13 cellular contexts compared by ENCODE assay signal in the genomic region with DNA sequence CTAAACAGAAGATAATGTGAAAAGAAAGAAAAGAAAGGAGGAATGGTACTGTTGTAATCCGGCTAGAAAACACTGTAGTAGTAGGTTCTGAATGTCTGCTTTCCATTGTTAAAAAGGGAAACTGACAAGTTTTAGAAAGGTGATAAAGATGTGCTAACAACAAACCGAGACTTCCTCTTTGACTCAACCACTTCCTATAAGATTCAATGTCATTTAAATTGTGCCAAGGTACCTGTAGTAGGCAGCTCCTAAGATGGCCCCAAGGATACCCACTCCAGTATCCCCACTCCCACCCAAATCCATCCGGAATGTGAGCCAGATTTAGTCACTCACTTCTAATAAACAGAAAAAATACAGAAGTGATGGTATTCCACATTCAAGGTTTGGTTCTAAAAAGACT. TPM values are rescaled to one million over a fixed set of nuclear protein-coding genes. Genes with fewer than 3 reads are reported as not detected.
A peak's percentile ranks its signal among the peaks of the same experiment; 100 is the strongest.
DNase-seq lines count a peak whose midpoint lies in the region; ATAC-seq, FAIRE-seq and TF ChIP-seq lines count a peak whose summit lies in the region.
"Had no signal": no experiment of that assay in that cellular context is flagged by ENCODE, and none has a peak within 500 bp of the region (broad histone marks: within the 10 kb centered on the region; RNA-seq: fewer than 3 reads in every experiment).

No MANE protein-coding gene starts in this region.

- peaks cover 23 to 29% of the 10 kb centered on the region in 2 experiments for H3K4me1 ChIP-seq in neutrophil (ENCODE audit: control insufficient read depth in 1 of 2, insufficient read depth in 1 of 2, low read depth in 1 of 2, low read length in 1 of 2)
- H3K4me1 ChIP-seq in Caco-2: no peaks in the 10 kb centered on the region
- H3K4me1 ChIP-seq: adrenal gland had no signal

- no peak overlapping the region for H3K4me3 ChIP-seq in Jurkat, Clone E6-1 (ENCODE audit: low read length)
- H3K4me3 ChIP-seq in neutrophil (ENCODE audit: low read depth in 1 of 2, low read length in 1 of 2) (peak overlapping the region in 1 of 2 experiments; percentile 36), Caco-2 (ENCODE audit: low read depth, low read length) (no peak overlapping the region)
- H3K4me3 ChIP-seq: adrenal gland, smooth muscle cell had no signal

- H3K27me3 Mint-ChIP-seq in activated T-cell treated with anti-CD3 and anti-CD28 coated beads, Interleukin-2, amount 50 U/mL, for 24 hours: no peaks in the 10 kb centered on the region
- H3K27me3 Mint-ChIP-seq in activated CD8-positive, alpha-beta T cell treated with anti-CD3 and anti-CD28 coated beads for 36 hours: no peaks in the 10 kb centered on the region
- no peaks in the 10 kb centered on the region for H3K27me3 Mint-ChIP-seq in Caco-2 (ENCODE audit: insufficient read depth, unreplicated experiment)

- no TSS peak for BruUV-seq in Caco-2 (replicated peaks; lab: Mats Ljungman, UMichigan)

- POLR2A ChIA-PET in activated CD8-positive, alpha-beta T cell treated with anti-CD3 and anti-CD28 coated beads for 36 hours (lab: Charles Lee): no interaction called here
- POLR2A ChIA-PET in Caco-2 (lab: Charles Lee): no interaction called here

- DNase-seq in activated T-cell treated with anti-CD3 and anti-CD28 coated beads, Interleukin-2, amount 50 U/mL, for 24 hours: no peak
- no peak for DNase-seq in activated T-cell treated with anti-CD3 and anti-CD28 coated beads, Interleukin-2, amount 50 U/mL, for 1 hour
- peak; percentile 34 for DNase-seq in Jurkat, Clone E6-1 (ENCODE audit: low read depth, low spot score)
- DNase-seq in activated CD8-positive, alpha-beta T cell treated with anti-CD3 and anti-CD28 coated beads for 36 hours: no peak
- DNase-seq in Caco-2: no peak
- DNase-seq in urothelium cell line (ENCODE audit: low spot score): no peak
- DNase-seq in T-helper 9 cell: no peak
- DNase-seq: adrenal gland; effector memory CD4-positive, alpha-beta T cell; NCI-H1105; Right ventricle myocardium superior had no signal

- ATAC-seq in activated CD8-positive, alpha-beta T cell treated with anti-CD3 and anti-CD28 coated beads for 36 hours: peak; percentile 60

- TF ChIP-seq CTCF in activated CD8-positive, alpha-beta T cell treated with anti-CD3 and anti-CD28 coated beads for 36 hours (IDR thresholded peaks at IDR 0.05): no peak
- TF ChIP-seq CTCF in neutrophil (IDR thresholded peaks at IDR 0.05) (no peak), Caco-2 (IDR thresholded peaks at IDR 0.05; ENCODE audit: insufficient read depth in 1 of 2, low read depth in 1 of 2, low read length in 1 of 2, severe bottlenecking in 1 of 2, unreplicated experiment in 1 of 2) (no peak)

- H3K4me3 Mint-ChIP-seq in activated T-cell treated with anti-CD3 and anti-CD28 coated beads, Interleukin-2, amount 50 U/mL, for 24 hours: peak overlapping the region; percentile 19
- peak overlapping the region; percentile 14 for H3K4me3 Mint-ChIP-seq in activated CD8-positive, alpha-beta T cell treated with anti-CD3 and anti-CD28 coated beads for 36 hours
- no peak overlapping the region for H3K4me3 Mint-ChIP-seq in Caco-2 (ENCODE audit: unreplicated experiment)

- peak overlapping the region; percentile 73 for H3K27ac Mint-ChIP-seq in activated T-cell treated with anti-CD3 and anti-CD28 coated beads, Interleukin-2, amount 50 U/mL, for 24 hours
- peak overlapping the region; percentile 72 for H3K27ac Mint-ChIP-seq in activated CD8-positive, alpha-beta T cell treated with anti-CD3 and anti-CD28 coated beads for 36 hours
- H3K27ac Mint-ChIP-seq in Caco-2 (ENCODE audit: unreplicated experiment): no peak overlapping the region

- peak overlapping the region; percentile 69 for H3K27ac ChIP-seq in neutrophil
- H3K27ac ChIP-seq: adrenal gland had no signal

- no peaks in the 10 kb centered on the region for H3K27me3 ChIP-seq in neutrophil
- no peaks in the 10 kb centered on the region for H3K27me3 ChIP-seq in Caco-2 (replicated peaks; ENCODE audit: control insufficient read depth, insufficient read depth, low read length)
- H3K27me3 ChIP-seq: adrenal gland had no signal

- H3K9me3 ChIP-seq in neutrophil (no peaks in the 10 kb centered on the region), Caco-2 (no peaks in the 10 kb centered on the region)
- H3K9me3 ChIP-seq: adrenal gland had no signal

- H3K9me3 Mint-ChIP-seq in activated T-cell treated with anti-CD3 and anti-CD28 coated beads, Interleukin-2, amount 50 U/mL, for 24 hours: no peaks in the 10 kb centered on the region
- H3K9me3 Mint-ChIP-seq in activated CD8-positive, alpha-beta T cell treated with anti-CD3 and anti-CD28 coated beads for 36 hours: peaks cover 1% of the 10 kb centered on the region
- no peaks in the 10 kb centered on the region for H3K9me3 Mint-ChIP-seq in Caco-2 (ENCODE audit: unreplicated experiment)

- H3K36me3 ChIP-seq in neutrophil: no peaks in the 10 kb centered on the region
- H3K36me3 ChIP-seq in Caco-2 (ENCODE audit: control insufficient read depth, insufficient read depth, low read length): no peaks in the 10 kb centered on the region
- H3K36me3 ChIP-seq: adrenal gland had no signal

- H3K4me1 Mint-ChIP-seq in activated T-cell treated with anti-CD3 and anti-CD28 coated beads, Interleukin-2, amount 50 U/mL, for 24 hours (ENCODE audit: low read depth): peaks cover 31% of the 10 kb centered on the region
- H3K4me1 Mint-ChIP-seq in activated CD8-positive, alpha-beta T cell treated with anti-CD3 and anti-CD28 coated beads for 36 hours (ENCODE audit: low read depth): peaks cover 25% of the 10 kb centered on the region
- no peaks in the 10 kb centered on the region for H3K4me1 Mint-ChIP-seq in Caco-2 (ENCODE audit: low read depth, unreplicated experiment)

- CTCF ChIA-PET in activated CD8-positive, alpha-beta T cell treated with anti-CD3 and anti-CD28 coated beads for 36 hours (lab: Charles Lee): interaction anchor here (1.3 kb wide), 1 partner anchor 12 kb away, joined by 3 read pairs; no protein-coding TSS in a partner anchor
- CTCF ChIA-PET in Caco-2 (lab: Charles Lee): no interaction called here

- FAIRE-seq in urothelium cell line (lab: Jason Lieb, UNC): no peak

- intact Hi-C loops in activated CD8-positive, alpha-beta T cell treated with anti-CD3 and anti-CD28 coated beads for 36 hours (cut with micrococcal nuclease): no loop called here
- intact Hi-C loops in Caco-2 (cut with micrococcal nuclease; ENCODE audit: unreplicated experiment): no loop called here

- H3K36me3 Mint-ChIP-seq in activated T-cell treated with anti-CD3 and anti-CD28 coated beads, Interleukin-2, amount 50 U/mL, for 24 hours (ENCODE audit: low read depth): peaks cover 4% of the 10 kb centered on the region
- peaks cover 4% of the 10 kb centered on the region for H3K36me3 Mint-ChIP-seq in activated CD8-positive, alpha-beta T cell treated with anti-CD3 and anti-CD28 coated beads for 36 hours (ENCODE audit: low read depth)
- no peaks in the 10 kb centered on the region for H3K36me3 Mint-ChIP-seq in Caco-2 (ENCODE audit: insufficient read depth, unreplicated experiment)

RNA-seq across cellular contexts. Expression of a gene that starts 31.2 kb away (rescaled TPM):
- polyA plus RNA-seq in Jurkat, Clone E6-1 (2012; ENCODE audit: insufficient read depth, insufficient read length): 3.8 TPM
- total RNA-seq in activated CD8-positive, alpha-beta T cell treated with anti-CD3 and anti-CD28 coated beads for 36 hours: 1 to 10 TPM; 7.3 to 8.9 TPM
- 12.5 and 12.8 TPM in 2 replicates for total RNA-seq in Caco-2 (2022)
